ENCODE assay signal across 12 cellular contexts in genomic region chr13:51646041-51646670, GRCh38.
DNase-seq lines count a peak whose midpoint lies in the region; ATAC-seq, FAIRE-seq and TF ChIP-seq lines count a peak whose summit lies in the region.
"Had no signal": no experiment of that assay in that cellular context is flagged by ENCODE, and none has a peak within 500 bp of the region (broad histone marks: within the 10 kb centered on the region; RNA-seq: fewer than 3 reads in every experiment).

No MANE protein-coding gene starts in this region.

- POLR2A ChIA-PET in CD8-positive, alpha-beta memory T cell (lab: Charles Lee), result interaction anchor here (0.8 kb wide), 1 partner anchor 119 kb away, joined by 4 read pairs; no protein-coding TSS in a partner anchor
- POLR2A ChIA-PET in T-cell (lab: Charles Lee), result interaction anchor here (0.5 to 2.5 kb wide), 10 partner anchors 10 to 193 kb away, joined by 3 to 61 read pairs (median 3); partner anchors contain the start of genes INTS6 (in 2 of the 2) and DHRS12 (in 1 of the 2)

- peaks cover 39% of the 10 kb centered on the region for H3K4me1 ChIP-seq in CD8-positive, alpha-beta memory T cell (ENCODE audit: insufficient read depth, low read length)

- H3K4me1 Mint-ChIP-seq in CD8-positive, alpha-beta memory T cell, result peaks cover 46 to 59% (median 52%) of the 10 kb centered on the region in 3 donors
- H3K4me1 Mint-ChIP-seq in T-cell (peaks cover 42 to 61% (median 53%) of the 10 kb centered on the region in 3 donors), osteocyte (ENCODE audit: unreplicated experiment) (peaks cover 51% of the 10 kb centered on the region)
- H3K4me1 Mint-ChIP-seq in effector memory CD8-positive, alpha-beta T cell (ENCODE audit: low read depth in 2 of 2), result peaks cover 29 to 35% of the 10 kb centered on the region in 2 donors

- peak overlapping the region; percentile 88 for H3K27ac ChIP-seq in CD8-positive, alpha-beta memory T cell (ENCODE audit: low read depth, low read length)

- peak overlapping the region; percentile 7 to 84 (median 62) for H3K4me3 Mint-ChIP-seq in CD8-positive, alpha-beta memory T cell
- H3K4me3 Mint-ChIP-seq in T-cell (peak overlapping the region; percentile 38 to 71 (median 71)), osteocyte (ENCODE audit: unreplicated experiment) (no peak overlapping the region)
- peak overlapping the region; percentile 52 to 56 for H3K4me3 Mint-ChIP-seq in effector memory CD8-positive, alpha-beta T cell

- CTCF ChIA-PET in CD8-positive, alpha-beta memory T cell (lab: Charles Lee), result no interaction called here
- CTCF ChIA-PET in T-cell (lab: Charles Lee), result interaction anchor here in 1 of 2 donors (1.1 kb wide), 2 partner anchors 61 to 152 kb away, joined by 3 to 6 read pairs; no protein-coding TSS in a partner anchor

- DNase-seq in CD8-positive, alpha-beta memory T cell, result peak in 2 of 5 donors; percentile 19 to 31
- DNase-seq in T-cell, result peak in 4 of 34 experiments; percentile 12 to 18 (median 15)
- DNase-seq in effector memory CD8-positive, alpha-beta T cell, result peak in 2 of 3 experiments; percentile 10 to 14
- DNase-seq in osteocyte (ENCODE audit: extremely low spot score, unreplicated experiment), result no peak
- DNase-seq in GDM1 (lab: John Stamatoyannopoulos, UW), result no peak
- DNase-seq in RCC 7860 (ENCODE audit: low spot score), result no peak
- DNase-seq: adrenal gland, DND-41, NCI-H1105 treated with DMSO at 0.1 percent for 48 hours had no signal

- no peak for FAIRE-seq in RCC 7860 (lab: Jason Lieb, UNC)
- FAIRE-seq: H54 had no signal

- peak overlapping the region; percentile 94 to 100 (median 99) for H3K27ac Mint-ChIP-seq in CD8-positive, alpha-beta memory T cell
- H3K27ac Mint-ChIP-seq in T-cell (peak overlapping the region; percentile 93), osteocyte (ENCODE audit: unreplicated experiment) (peak overlapping the region; percentile 98)
- peak overlapping the region; percentile 88 to 96 for H3K27ac Mint-ChIP-seq in effector memory CD8-positive, alpha-beta T cell

- ATAC-seq in T-cell (replicated peaks in 1 of 4), result peak in 3 of 4 experiments; percentile 46 to 69 (median 67)
- peak; percentile 38 for ATAC-seq in effector memory CD8-positive, alpha-beta T cell (replicated peaks)
- no peak for ATAC-seq in HG03460 (IDR thresholded peaks at IDR 0.05; ENCODE audit: unreplicated experiment)
- ATAC-seq in GM18511 (IDR thresholded peaks at IDR 0.05; ENCODE audit: unreplicated experiment), result no peak

- TF ChIP-seq CTCF in osteocyte (IDR thresholded peaks at IDR 0.05), result no peak

- no peaks in the 10 kb centered on the region for H3K36me3 ChIP-seq in CD8-positive, alpha-beta memory T cell (ENCODE audit: insufficient read depth, low read length)
- H3K36me3 ChIP-seq: adrenal gland had no signal

- H3K9me3 ChIP-seq in CD8-positive, alpha-beta memory T cell (ENCODE audit: low read length), result no peaks in the 10 kb centered on the region
- H3K9me3 ChIP-seq: adrenal gland had no signal

- H3K27me3 ChIP-seq in CD8-positive, alpha-beta memory T cell (ENCODE audit: insufficient read depth, low read length, poor library complexity, severe bottlenecking), result no peaks in the 10 kb centered on the region
- H3K27me3 ChIP-seq: adrenal gland had no signal

- H3K4me3 ChIP-seq in CD8-positive, alpha-beta memory T cell (ENCODE audit: low read length), result no peak overlapping the region
- H3K4me3 ChIP-seq: adrenal gland had no signal

- peaks cover 0 to 4% (median 0%) of the 10 kb centered on the region in 3 donors for H3K36me3 Mint-ChIP-seq in CD8-positive, alpha-beta memory T cell
- H3K36me3 Mint-ChIP-seq in T-cell, result peaks cover 6% of the 10 kb centered on the region
- H3K36me3 Mint-ChIP-seq in effector memory CD8-positive, alpha-beta T cell (ENCODE audit: insufficient read depth), result peaks cover 24% of the 10 kb centered on the region
- no peaks in the 10 kb centered on the region for H3K36me3 Mint-ChIP-seq in osteocyte (ENCODE audit: unreplicated experiment)

- H3K9me3 Mint-ChIP-seq in CD8-positive, alpha-beta memory T cell, result no peaks in the 10 kb centered on the region
- no peaks in the 10 kb centered on the region for H3K9me3 Mint-ChIP-seq in T-cell
- H3K9me3 Mint-ChIP-seq in effector memory CD8-positive, alpha-beta T cell, result no peaks in the 10 kb centered on the region
- no peaks in the 10 kb centered on the region for H3K9me3 Mint-ChIP-seq in osteocyte (ENCODE audit: unreplicated experiment)

- no peaks in the 10 kb centered on the region for H3K27me3 Mint-ChIP-seq in CD8-positive, alpha-beta memory T cell
- H3K27me3 Mint-ChIP-seq in T-cell (no peaks in the 10 kb centered on the region), osteocyte (ENCODE audit: unreplicated experiment) (no peaks in the 10 kb centered on the region)
- no peaks in the 10 kb centered on the region for H3K27me3 Mint-ChIP-seq in effector memory CD8-positive, alpha-beta T cell

Comparison
In these comparisons a context has a peak if more than half of its experiments do, and no peak if none do; other contexts are left out.
1. DNase-seq: peak in effector memory CD8-positive, alpha-beta T cell (2 of 3); none in osteocyte (single experiment), GDM1 (single experiment) and RCC 7860 (single experiment).
2. ATAC-seq: peak in T-cell (3 of 4) and effector memory CD8-positive, alpha-beta T cell (single experiment); none in HG03460 (single experiment) and GM18511 (single experiment).
3. Peak in every context shown above with its lines, with median percentiles within 50 percentile points of each other: H3K27ac Mint-ChIP-seq.